23 cellular contexts compared by ENCODE assay signal in genomic region chr22:18929459-18929858, GRCh38. TPM values are rescaled to one million over a fixed set of nuclear protein-coding genes. Genes with fewer than 3 reads are reported as not detected.
DNase-seq lines count a peak whose midpoint lies in the region; ATAC-seq, FAIRE-seq and TF ChIP-seq lines count a peak whose summit lies in the region.
"Had no signal": no experiment of that assay in that cellular context is flagged by ENCODE, and none has a peak within 500 bp of the region (broad histone marks: within the 10 kb centered on the region; RNA-seq: fewer than 3 reads in every experiment).

No MANE protein-coding gene starts in this region.

- TF ChIP-seq POLR2A in HCT116 (IDR thresholded peaks at IDR 0.05; ENCODE audit: borderline replicate concordance, extremely low read depth, insufficient read depth, insufficient read length), result no peak

- peak; percentile 83 for FAIRE-seq in bronchial epithelial cell (lab: Jason Lieb, UNC)
- FAIRE-seq: colon had no signal

- H3K9me2 ChIP-seq in HCT116 (ENCODE audit: insufficient read depth), result no peaks in the 10 kb centered on the region

- ATAC-seq in HCT116 (peak; percentile 97), left colon (peak; percentile 12), sciatic nerve (peak; percentile 96), HG03432 (IDR thresholded peaks at IDR 0.05; ENCODE audit: unreplicated experiment) (no peak)
- ATAC-seq: activated CD8-positive, alpha-beta memory T cell treated with anti-CD3 and anti-CD28 coated beads, Interleukin-2, amount 10 ng/mL, durations not matched to agents 7 days and 5 days; effector memory CD8-positive, alpha-beta T cell; stimulated activated memory B cell treated with anti-CD40 and anti-IgM and Interleukin-4, amounts not matched to agents 10 μg/mL and 1 μg/mL and 100 μg/mL, for 72 hours had no signal

- no peak overlapping the region for H3K4me2 ChIP-seq in HCT116 (ENCODE audit: low read length)

- H4K20me1 ChIP-seq in HCT116 (ENCODE audit: insufficient read depth), result no peaks in the 10 kb centered on the region

- H2AFZ ChIP-seq in HCT116 (ENCODE audit: low read depth, low read length, poor library complexity, severe bottlenecking), result no peak overlapping the region

- TF ChIP-seq CTCF in HCT116 (IDR thresholded peaks at IDR 0.05 in 2 of 3, conservative IDR thresholded peaks at IDR 0.05 in 1 of 3; ENCODE audit: borderline replicate concordance in 1 of 3, insufficient read depth in 1 of 3, low read depth in 2 of 3, low read length in 2 of 3) (no peak), bronchial epithelial cell (IDR thresholded peaks at IDR 0.05; ENCODE audit: insufficient read depth, low read length, severe bottlenecking) (no peak)

- H3K27ac ChIP-seq in HCT116 (ENCODE audit: low read depth, low read length), result no peak overlapping the region
- H3K27ac ChIP-seq: skin epidermis had no signal

- no peaks in the 10 kb centered on the region for H3K9me3 ChIP-seq in HCT116 (ENCODE audit: control insufficient read depth in 1 of 2, insufficient read depth in 1 of 2, low read depth in 1 of 2, low read length in 2 of 2)

- BruUV-seq in HCT116 (replicated peaks; lab: Mats Ljungman, UMichigan), result no TSS peak

- no peak overlapping the region for H3K9ac ChIP-seq in HCT116 (ENCODE audit: low read length)

- no peaks in the 10 kb centered on the region for H3K79me2 ChIP-seq in HCT116 (ENCODE audit: insufficient read depth, low read length)

- no peaks in the 10 kb centered on the region for H3K4me1 ChIP-seq in HCT116 (ENCODE audit: control insufficient read depth in 1 of 2, insufficient read depth in 2 of 2, low read length in 2 of 2)

- POLR2A ChIA-PET in HCT116 (lab: Charles Lee), result no interaction called here

- RAD21 ChIA-PET in HCT116 (lab: Charles Lee; ENCODE audit: low non-redundant PET in 1 of 2, low total read pairs in 2 of 2, uncharacterized antibody in 2 of 2, unreplicated experiment in 2 of 2), result no interaction called here

- intact Hi-C loops in HCT116 (cut with micrococcal nuclease) (no loop called here), left colon (cut with DNase I, micrococcal nuclease) (no loop called here), sciatic nerve (cut with DNase I) (no loop called here)

- TF ChIP-seq RAD21 in HCT116 (IDR thresholded peaks at IDR 0.05; ENCODE audit: low read depth), result no peak

- no peaks in the 10 kb centered on the region for H3K27me3 ChIP-seq in HCT116 (ENCODE audit: insufficient read depth, low read length)
- H3K27me3 ChIP-seq in bronchial epithelial cell (ENCODE audit: control insufficient read depth, insufficient read depth, low read length), result no peaks in the 10 kb centered on the region

- H3K4me3 ChIP-seq in HCT116 (replicated peaks in 1 of 2; ENCODE audit: low read depth in 1 of 2, low read length in 2 of 2), result no peak overlapping the region
- no peak overlapping the region for H3K4me3 ChIP-seq in bronchial epithelial cell (ENCODE audit: low read depth, low read length)
- H3K4me3 ChIP-seq: skin epidermis had no signal

- H3K36me3 ChIP-seq in HCT116 (ENCODE audit: control insufficient read depth in 1 of 2, insufficient read depth in 2 of 2, low read length in 2 of 2), result no peaks in the 10 kb centered on the region
- no peaks in the 10 kb centered on the region for H3K36me3 ChIP-seq in bronchial epithelial cell (ENCODE audit: control insufficient read depth, insufficient read depth, low read length)

- DNase-seq in HCT116 (ENCODE audit: low read depth, low spot score) (no peak), bronchial epithelial cell (ENCODE audit: low read depth) (no peak), left colon (no peak), sciatic nerve (ENCODE audit: low spot score) (no peak), AML-193 (lab: John Stamatoyannopoulos, UW) (no peak)
- DNase-seq in central memory CD4-positive, alpha-beta T cell, result no peak
- no peak for DNase-seq in activated CD8-positive, alpha-beta memory T cell treated with anti-CD3 and anti-CD28 coated beads for 24 hours
- DNase-seq: activated CD4-positive, alpha-beta T cell treated with anti-CD3 and anti-CD28 coated beads for 4 hours; activated CD8-positive, alpha-beta memory T cell treated with anti-CD3 and anti-CD28 coated beads, Interleukin-2, amount 10 ng/mL, durations not matched to agents 7 days and 5 days; CD4-positive, CD25-positive, alpha-beta regulatory T cell; effector memory CD8-positive, alpha-beta T cell; glutamatergic neuron; Karpas-422; NCI-H187; NCI-H82; nephron progenitor cell; OCI-M1; SHP77 treated with DMSO at 0.1 percent for 48 hours; stimulated activated CD4-positive, alpha-beta T cell treated with anti-CD3 and anti-CD28 coated beads, Interleukin-2, amount 100 ng/mL, for 24 hours had no signal

- CTCF ChIA-PET in HCT116 (lab: Charles Lee), result interaction anchor here (1.4 kb wide), 1 partner anchor 23 kb away, joined by 3 read pairs; the partner anchor contains the start of gene DGCR6

TF ChIP-seq in HCT116, 20 proteins besides CTCF, POLR2A, EP300 and RAD21:
- no peak for TF ChIP-seq CBX3 (IDR thresholded peaks at IDR 0.05; ENCODE audit: low read depth)
TF ChIP-seq in HCT116: peak in this region for 0.

RNA-seq across cellular contexts. Expression of gene PRODH, which starts 6.6 kb away (rescaled TPM):
- total RNA-seq in HCT116 (2021; ENCODE audit: unreplicated experiment) (3.2 TPM), bronchial epithelial cell (5.0 and 52.6 TPM in 2 replicates), left colon (10 to 100 TPM; 10.2 to 15.5 TPM), sciatic nerve (23.5 TPM)
- polyA plus RNA-seq in HCT116 (2012), result 0.96 and 2.7 TPM in 2 replicates
- total RNA-seq: CD4-positive, CD25-positive, alpha-beta regulatory T cell had no signal
- polyA plus RNA-seq: CD4-positive, CD25-positive, alpha-beta regulatory T cell had no signal

RNA-seq across cellular contexts. Expression of gene DGCR6, which starts 23.3 kb away (rescaled TPM):
- total RNA-seq in HCT116 (2021; ENCODE audit: unreplicated experiment) (4.6 TPM), bronchial epithelial cell (1.8 and 7.9 TPM in 2 replicates), left colon (1 to 10 TPM; 1.2 to 2.3 TPM), sciatic nerve (2.8 TPM)
- polyA plus RNA-seq in HCT116 (2012), result 1.7 and 2.3 TPM in 2 replicates
